Comparison of ENCODE assay signal across 10 cellular contexts in genomic region chr6:42315991-42316378, GRCh38.
A peak's percentile ranks its signal among the peaks of the same experiment; 100 is the strongest.
DNase-seq lines count a peak whose midpoint lies in the region; FAIRE-seq and TF ChIP-seq lines count a peak whose summit lies in the region.
"Had no signal": no experiment of that assay in that cellular context is flagged by ENCODE, and none has a peak within 500 bp of the region (broad histone marks: within the 10 kb centered on the region; RNA-seq: fewer than 3 reads in every experiment).

No MANE protein-coding gene starts in this region.

- H3K4me3 ChIP-seq in colonic mucosa (no peak overlapping the region), osteoblast (ENCODE audit: insufficient read depth, low read length) (peak overlapping the region; percentile 41)
- H3K4me3 ChIP-seq: skin epidermis had no signal

- H3K36me3 ChIP-seq in colonic mucosa (no peaks in the 10 kb centered on the region), osteoblast (ENCODE audit: insufficient read depth, low read length) (no peaks in the 10 kb centered on the region)

- no peak for TF ChIP-seq CTCF in colonic mucosa (IDR thresholded peaks at IDR 0.05)
- TF ChIP-seq CTCF in osteoblast (IDR thresholded peaks at IDR 0.05; ENCODE audit: extremely low read depth, low read depth, low read length) = no peak

- peak; percentile 96 for FAIRE-seq in G401.6 (lab: Jason Lieb, UNC)

- H3K27ac ChIP-seq in colonic mucosa (peak overlapping the region; percentile 44), osteoblast (ENCODE audit: low read depth, low read length) (peak overlapping the region; percentile 83)

- no peak overlapping the region for H3K9ac ChIP-seq in colonic mucosa (ENCODE audit: low read depth in 2 of 2, low read length in 2 of 2)

- H4K20me1 ChIP-seq in osteoblast (ENCODE audit: insufficient read depth, low read length) = no peaks in the 10 kb centered on the region

- intact Hi-C loops in colonic mucosa (cut with DNase I) = loop anchor here (10.0 kb wide), 1 partner anchor 89 kb away; no protein-coding TSS in a partner anchor

- H3K27me3 ChIP-seq in colonic mucosa = no peaks in the 10 kb centered on the region
- H3K27me3 ChIP-seq in osteoblast (ENCODE audit: insufficient read depth, low read length) = no peaks in the 10 kb centered on the region

- H3K4me2 ChIP-seq in osteoblast (ENCODE audit: insufficient read depth, low read length) = peak overlapping the region; percentile 75

- no peak overlapping the region for H2AFZ ChIP-seq in osteoblast (ENCODE audit: low read length)

- H3K9me3 ChIP-seq in colonic mucosa (no peaks in the 10 kb centered on the region), osteoblast (ENCODE audit: low read depth, low read length) (no peaks in the 10 kb centered on the region)

- DNase-seq in MV-4-11 (lab: John Stamatoyannopoulos, UW) (peak; percentile 84), colonic mucosa (peak; percentile 38), osteoblast (ENCODE audit: insufficient read length, low spot score, missing footprints) (peak; percentile 84), ecto neural progenitor cell (ENCODE audit: low spot score) (no peak), GDM1 (lab: John Stamatoyannopoulos, UW) (no peak), DMS153 (lab: John Stamatoyannopoulos, UW) (no peak), NCI-H748 treated with DMSO at 0.1 percent for 48 hours (lab: John Stamatoyannopoulos, UW) (no peak)
- DNase-seq: activated effector memory CD4-positive, alpha-beta T cell treated with anti-CD3 and anti-CD28 coated beads, Interleukin-2, amount 50 U/mL, for 16 hours had no signal

- H3K4me1 ChIP-seq in colonic mucosa (peaks cover 3% of the 10 kb centered on the region), osteoblast (ENCODE audit: insufficient read depth, low read length) (peaks cover 46% of the 10 kb centered on the region)

- H3K79me2 ChIP-seq in osteoblast (ENCODE audit: insufficient read depth, low read length) = peaks cover 9% of the 10 kb centered on the region

Comparison
In these comparisons a context has a peak if more than half of its experiments do, and no peak if none do; other contexts are left out.
1. DNase-seq: peak in MV-4-11 (single experiment), colonic mucosa (single experiment) and osteoblast (single experiment); none in ecto neural progenitor cell (single experiment), GDM1 (single experiment), DMS153 (single experiment) and NCI-H748 treated with DMSO at 0.1 percent for 48 hours (single experiment).